ENCODE assay signal across 7 cellular contexts in genomic region chr1:120700807-120701559, GRCh38. TPM values are rescaled to one million over a fixed set of nuclear protein-coding genes. Genes with fewer than 3 reads are reported as not detected.
DNase-seq lines count a peak whose midpoint lies in the region; ATAC-seq and TF ChIP-seq lines count a peak whose summit lies in the region.
"Not testable (repeated sequence)": the region's sequence is repeated elsewhere in the genome, so short reads cannot be mapped to it uniquely, and the experiment has no call there.

No MANE protein-coding gene starts in this region.

- H3K27ac Mint-ChIP-seq in GM23338; T-helper 2 cell treated with Interferon-gamma antibody and Interleukin-4, amounts not matched to agents 5 μg/mL and 100 μg/mL, for 36 hours: not testable (repeated sequence)

- H3K4me3 ChIP-seq in GM23338 (peak overlapping the region; percentile 46; the same call in 1 of the 2 replicates), adipocyte (ENCODE audit: low read length) (peak overlapping the region; percentile 56), epithelial cell of proximal tubule (ENCODE audit: low read depth, low read length) (peak overlapping the region; percentile 25), psoas muscle (peak overlapping the region; percentile 58)
- H3K4me3 ChIP-seq in right cardiac atrium (ENCODE audit: low read length) = not testable (repeated sequence)

- WGBS in right cardiac atrium = 5% methylated on average over 4 of the region's 53 CpGs
- WGBS in psoas muscle, 3 donors = 2 to 50% (median 19%) methylated on average over 4 to 9 of the region's 53 CpGs

- not testable (repeated sequence) for H3K36me3 ChIP-seq in GM23338 (ENCODE audit: insufficient read depth); adipocyte (ENCODE audit: control insufficient read depth, insufficient read depth, low read length, severe bottlenecking); psoas muscle (ENCODE audit: insufficient read depth in 1 of 2, low read depth in 1 of 2)

- not testable (repeated sequence) for H3K79me2 ChIP-seq in GM23338 (replicated peaks; ENCODE audit: insufficient read depth)

- H3K4me1 Mint-ChIP-seq in GM23338; T-helper 2 cell treated with Interferon-gamma antibody and Interleukin-4, amounts not matched to agents 5 μg/mL and 100 μg/mL, for 36 hours (ENCODE audit: low read depth): not testable (repeated sequence)

- not testable (repeated sequence) for H3F3A ChIP-seq in GM23338 (replicated peaks; ENCODE audit: low read depth)

- not testable (repeated sequence) for H3K9ac ChIP-seq in adipocyte (ENCODE audit: low read length)

- not testable (repeated sequence) for H3K9me3 Mint-ChIP-seq in GM23338; T-helper 2 cell treated with Interferon-gamma antibody and Interleukin-4, amounts not matched to agents 5 μg/mL and 100 μg/mL, for 36 hours

- peak; percentile 97 for ATAC-seq in GM23338
- ATAC-seq in right cardiac atrium = peak; percentile 32 to 33
- peak; percentile 46 to 77 (median 62) for ATAC-seq in psoas muscle

- H3K4me3 Mint-ChIP-seq in GM23338 = not testable (repeated sequence)
- H3K4me3 Mint-ChIP-seq in T-helper 2 cell treated with Interferon-gamma antibody and Interleukin-4, amounts not matched to agents 5 μg/mL and 100 μg/mL, for 36 hours = peak overlapping the region; percentile 44

- not testable (repeated sequence) for TF ChIP-seq CTCF in GM23338 (conservative IDR thresholded peaks at IDR 0.05; ENCODE audit: low read depth in 2 of 2); epithelial cell of proximal tubule (conservative IDR thresholded peaks at IDR 0.05; ENCODE audit: low read depth, low read length); psoas muscle (IDR thresholded peaks at IDR 0.05)

- not testable (repeated sequence) for H3K4me1 ChIP-seq in GM23338 (ENCODE audit: insufficient read depth); adipocyte (ENCODE audit: control insufficient read depth, insufficient read depth, low read length); right cardiac atrium (ENCODE audit: control insufficient read depth, insufficient read depth, low read length); psoas muscle

- H4K20me1 ChIP-seq in GM23338 (replicated peaks; ENCODE audit: insufficient read depth) = not testable (repeated sequence)

- not testable (repeated sequence) for H3K27me3 Mint-ChIP-seq in GM23338 (ENCODE audit: insufficient read depth, low read depth, poor library complexity); T-helper 2 cell treated with Interferon-gamma antibody and Interleukin-4, amounts not matched to agents 5 μg/mL and 100 μg/mL, for 36 hours (ENCODE audit: low read depth)

- not testable (repeated sequence) for DNase-seq in GM23338 (ENCODE audit: low spot score); T-helper 2 cell treated with Interferon-gamma antibody and Interleukin-4, amounts not matched to agents 5 μg/mL and 100 μg/mL, for 36 hours (ENCODE audit: low spot score); adipocyte (ENCODE audit: low read depth); epithelial cell of proximal tubule (ENCODE audit: low read depth); right cardiac atrium; psoas muscle
- DNase-seq in medulla oblongata (ENCODE audit: extremely low spot score) = peak; percentile 0

- not testable (repeated sequence) for H3K36me3 Mint-ChIP-seq in GM23338 (ENCODE audit: low read depth); T-helper 2 cell treated with Interferon-gamma antibody and Interleukin-4, amounts not matched to agents 5 μg/mL and 100 μg/mL, for 36 hours (ENCODE audit: low read depth)

- not testable (repeated sequence) for H3K4me2 ChIP-seq in GM23338

- not testable (repeated sequence) for H3K27ac ChIP-seq in GM23338 (ENCODE audit: low read depth); right cardiac atrium (ENCODE audit: low read length); psoas muscle

- intact Hi-C loops in right cardiac atrium (cut with DNase I); psoas muscle (cut with DNase I): not testable (repeated sequence)

- H3K9me2 ChIP-seq in GM23338 (ENCODE audit: insufficient read depth) = not testable (repeated sequence)

- H2AFZ ChIP-seq in GM23338 = not testable (repeated sequence)

- not testable (repeated sequence) for H3K9me3 ChIP-seq in adipocyte (ENCODE audit: control insufficient read depth, low read length); right cardiac atrium (ENCODE audit: control insufficient read depth, low read length); psoas muscle

- H3K27me3 ChIP-seq in GM23338 (ENCODE audit: insufficient read depth); adipocyte (replicated peaks; ENCODE audit: control insufficient read depth, insufficient read depth, low read length); right cardiac atrium (ENCODE audit: control insufficient read depth, insufficient read depth); psoas muscle (ENCODE audit: insufficient read depth in 3 of 3, low read length in 2 of 3): not testable (repeated sequence)

RNA-seq across cellular contexts. Expression of gene NBPF26, which starts 22.8 kb away (rescaled TPM):
- total RNA-seq in GM23338 (2014; rRNA removed; shearing (Covaris generic)) = 4.1 and 6.8 TPM in 2 replicates
- polyA plus RNA-seq in GM23338 (2016; fragmentation: Nextera tagmentation; extraction: Ambion mirVana) (1.8 and 2.0 TPM in 2 replicates), right cardiac atrium (7.6 TPM), psoas muscle (1 to 10 TPM; 2.5 to 6.2 (median 3.2) TPM)
- total RNA-seq in epithelial cell of proximal tubule (6.0 and 17.0 TPM in 2 replicates), right cardiac atrium (10 to 100 TPM in 2 of 4 donors, 1 to 10 TPM in 1, under 1 TPM in 1; 0.62 to 16.4 (median 10.7) TPM), psoas muscle (10 to 100 TPM in 2 of 4 donors, 1 to 10 TPM in 2; 4.0 to 11.8 (median 9.5) TPM)

Comparison
In these comparisons a context has a peak if more than half of its experiments do, and no peak if none do; other contexts are left out.
1. ATAC-seq: peak in every context shown above with its lines; median percentile 97 in GM23338; 62 in psoas muscle; 32 in right cardiac atrium.